In genomic region chr6:143688681-143689080, GRCh38 we compare ENCODE assay signal across 2 cellular contexts.
A peak's percentile ranks its signal among the peaks of the same experiment; 100 is the strongest.
TF ChIP-seq lines count a peak whose summit lies in the region.

No MANE protein-coding gene starts in this region.

TF ChIP-seq in HEK293, 187 proteins besides CTCF, POLR2A, EP300 and RAD21:
- TF ChIP-seq TSHZ1 (tag by site-specific recombination; IDR thresholded peaks at IDR 0.05; ENCODE audit: borderline replicate concordance): no peak
- peak; percentile 40; the same call in 1 of the 2 replicates for TF ChIP-seq ZFHX2 (tag by site-specific recombination; conservative IDR thresholded peaks at IDR 0.05)
- TF ChIP-seq ZNF274 (IDR thresholded peaks at IDR 0.05; ENCODE audit: low read length): no peak
- no peak for TF ChIP-seq ZNF274 (tag by site-specific recombination; IDR thresholded peaks at IDR 0.05; ENCODE audit: borderline replicate concordance)
- TF ChIP-seq ZNF24 (tag by site-specific recombination; IDR thresholded peaks at IDR 0.05): no peak
- no peak for TF ChIP-seq ZNF624 (tag by site-specific recombination; IDR thresholded peaks at IDR 0.05)
- TF ChIP-seq EGR2 (tag by site-specific recombination; IDR thresholded peaks at IDR 0.05; ENCODE audit: low read depth): peak; percentile 71
- no peak for TF ChIP-seq HOXA7 (CRISPR knock-in tag; IDR thresholded peaks at IDR 0.05; ENCODE audit: borderline replicate concordance)
- TF ChIP-seq ZNF280D (tag by site-specific recombination; IDR thresholded peaks at IDR 0.05): no peak

TF ChIP-seq in K562, 482 proteins besides CTCF, POLR2A, EP300 and RAD21 (continued from another document):
- TF ChIP-seq, protein P1, sequence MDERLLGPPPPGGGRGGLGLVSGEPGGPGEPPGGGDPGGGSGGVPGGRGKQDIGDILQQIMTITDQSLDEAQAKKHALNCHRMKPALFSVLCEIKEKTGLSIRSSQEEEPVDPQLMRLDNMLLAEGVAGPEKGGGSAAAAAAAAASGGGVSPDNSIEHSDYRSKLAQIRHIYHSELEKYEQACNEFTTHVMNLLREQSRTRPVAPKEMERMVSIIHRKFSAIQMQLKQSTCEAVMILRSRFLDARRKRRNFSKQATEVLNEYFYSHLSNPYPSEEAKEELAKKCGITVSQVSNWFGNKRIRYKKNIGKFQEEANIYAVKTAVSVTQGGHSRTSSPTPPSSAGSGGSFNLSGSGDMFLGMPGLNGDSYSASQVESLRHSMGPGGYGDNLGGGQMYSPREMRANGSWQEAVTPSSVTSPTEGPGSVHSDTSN (CRISPR knock-in tag; IDR thresholded peaks at IDR 0.05; ENCODE audit: low read depth): no peak
- TF ChIP-seq, protein P1 (tag; conservative IDR thresholded peaks at IDR 0.05; ENCODE audit: low read depth): peak; percentile 73
- TF ChIP-seq PKNOX1 (IDR thresholded peaks at IDR 0.05): peak; percentile 74
- no peak for TF ChIP-seq ZNF57 (CRISPR knock-in tag; IDR thresholded peaks at IDR 0.05)
- no peak for TF ChIP-seq SNIP1 (IDR thresholded peaks at IDR 0.05; ENCODE audit: low read depth)
- no peak for TF ChIP-seq XRCC3 (IDR thresholded peaks at IDR 0.05)
- no peak for TF ChIP-seq CHD2 (IDR thresholded peaks at IDR 0.05; ENCODE audit: low read depth, low read length)
- no peak for TF ChIP-seq PTRF (tag; IDR thresholded peaks at IDR 0.05)
- no peak for TF ChIP-seq PHF20 (IDR thresholded peaks at IDR 0.05; ENCODE audit: partially characterized antibody)
- no peak for TF ChIP-seq ZNF174 (CRISPR knock-in tag; IDR thresholded peaks at IDR 0.05)
- peak; percentile 86 for TF ChIP-seq MEIS2 (IDR thresholded peaks at IDR 0.05; ENCODE audit: partially characterized antibody)
- TF ChIP-seq ZNF280B (CRISPR knock-in tag; IDR thresholded peaks at IDR 0.05): no peak
- no peak for TF ChIP-seq PML (IDR thresholded peaks at IDR 0.05; ENCODE audit: low read length)
- TF ChIP-seq NFYB (IDR thresholded peaks at IDR 0.05; ENCODE audit: extremely low read depth, insufficient read length): no peak
- TF ChIP-seq, protein P2, sequence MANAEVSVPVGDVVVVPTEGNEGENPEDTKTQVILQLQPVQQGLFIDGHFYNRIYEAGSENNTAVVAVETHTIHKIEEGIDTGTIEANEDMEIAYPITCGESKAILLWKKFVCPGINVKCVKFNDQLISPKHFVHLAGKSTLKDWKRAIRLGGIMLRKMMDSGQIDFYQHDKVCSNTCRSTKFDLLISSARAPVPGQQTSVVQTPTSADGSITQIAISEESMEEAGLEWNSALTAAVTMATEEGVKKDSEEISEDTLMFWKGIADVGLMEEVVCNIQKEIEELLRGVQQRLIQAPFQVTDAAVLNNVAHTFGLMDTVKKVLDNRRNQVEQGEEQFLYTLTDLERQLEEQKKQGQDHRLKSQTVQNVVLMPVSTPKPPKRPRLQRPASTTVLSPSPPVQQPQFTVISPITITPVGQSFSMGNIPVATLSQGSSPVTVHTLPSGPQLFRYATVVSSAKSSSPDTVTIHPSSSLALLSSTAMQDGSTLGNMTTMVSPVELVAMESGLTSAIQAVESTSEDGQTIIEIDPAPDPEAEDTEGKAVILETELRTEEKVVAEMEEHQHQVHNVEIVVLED (CRISPR knock-in tag; IDR thresholded peaks at IDR 0.05): no peak
- no peak for TF ChIP-seq SMAD2 (IDR thresholded peaks at IDR 0.05; ENCODE audit: low read depth, low read length)
- TF ChIP-seq RBM14 (IDR thresholded peaks at IDR 0.05; ENCODE audit: borderline replicate concordance, insufficient read depth, low read depth, low read length): no peak
- TF ChIP-seq, protein P3, sequence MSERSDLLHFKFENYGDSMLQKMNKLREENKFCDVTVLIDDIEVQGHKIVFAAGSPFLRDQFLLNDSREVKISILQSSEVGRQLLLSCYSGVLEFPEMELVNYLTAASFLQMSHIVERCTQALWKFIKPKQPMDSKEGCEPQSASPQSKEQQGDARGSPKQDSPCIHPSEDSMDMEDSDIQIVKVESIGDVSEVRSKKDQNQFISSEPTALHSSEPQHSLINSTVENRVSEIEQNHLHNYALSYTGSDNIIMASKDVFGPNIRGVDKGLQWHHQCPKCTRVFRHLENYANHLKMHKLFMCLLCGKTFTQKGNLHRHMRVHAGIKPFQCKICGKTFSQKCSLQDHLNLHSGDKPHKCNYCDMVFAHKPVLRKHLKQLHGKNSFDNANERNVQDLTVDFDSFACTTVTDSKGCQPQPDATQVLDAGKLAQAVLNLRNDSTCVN (CRISPR knock-in tag; IDR thresholded peaks at IDR 0.05): no peak
- no peak for TF ChIP-seq COPS2 (conservative IDR thresholded peaks at IDR 0.05)
- TF ChIP-seq MCM2 (IDR thresholded peaks at IDR 0.05; ENCODE audit: low read depth): no peak
- TF ChIP-seq HNRNPLL (IDR thresholded peaks at IDR 0.05; ENCODE audit: low read depth, low read length, poor library complexity, severe bottlenecking): no peak
- TF ChIP-seq ZBTB43 (CRISPR knock-in tag; IDR thresholded peaks at IDR 0.05): no peak
